ENCODE assay signal across 8 cellular contexts in genomic region chr16:2205104-2205966, GRCh38. TPM values are rescaled to one million over a fixed set of nuclear protein-coding genes. Genes with fewer than 3 reads are reported as not detected.
DNase-seq lines count a peak whose midpoint lies in the region; ATAC-seq and TF ChIP-seq lines count a peak whose summit lies in the region.

Gene MLST8, plus strand, starts transcription at chr16:2205454. Its CDS starts 632 bp downstream, at chr16:2206086.

- no peaks in the 10 kb centered on the region for H3K27me3 ChIP-seq in WERI-Rb-1 (ENCODE audit: insufficient read depth, low read depth, severe bottlenecking)
- no peaks in the 10 kb centered on the region for H3K27me3 ChIP-seq in breast epithelium

- DNase-seq in NCI-H2107 treated with DMSO at 0.1 percent for 48 hours (lab: John Stamatoyannopoulos, UW; ENCODE audit: unreplicated experiment) (peak; percentile 24), WERI-Rb-1 (peak; percentile 77), breast epithelium (ENCODE audit: low spot score in 2 of 2) (peak; percentile 76 to 84), immature natural killer cell (peak; percentile 96 to 98 (median 98)), smooth muscle cell of the brain vasculature (ENCODE audit: low read depth, low spot score) (peak; percentile 72)

- peak; percentile 50 for TF ChIP-seq POLR2A in breast epithelium (IDR thresholded peaks at IDR 0.05)

- H3K9me3 Mint-ChIP-seq in immature natural killer cell, result no peaks in the 10 kb centered on the region

- peak within 1 kb of the TSS; percentile 79 to 86 (median 79) for H3K4me3 Mint-ChIP-seq in immature natural killer cell

- H3K36me3 ChIP-seq in WERI-Rb-1 (peaks cover 42% of the 10 kb centered on the region), breast epithelium (no peaks in the 10 kb centered on the region)

- TF ChIP-seq CTCF in 22Rv1 (IDR thresholded peaks at IDR 0.05), result 0 out of 2 replicates have a peak, but pooled peaks have one; percentile 22
- no peak for TF ChIP-seq CTCF in WERI-Rb-1 (IDR thresholded peaks at IDR 0.05; ENCODE audit: low read depth, low read length)
- peak in 1 of 3 donors; percentile 11 for TF ChIP-seq CTCF in breast epithelium (IDR thresholded peaks at IDR 0.05)

- peak; percentile 45 for ATAC-seq in GM18499 (IDR thresholded peaks at IDR 0.05; ENCODE audit: insufficient read depth, unreplicated experiment)
- ATAC-seq in HG02943 (IDR thresholded peaks at IDR 0.05; ENCODE audit: low read depth, unreplicated experiment), result peak; percentile 75

- H3K27ac ChIP-seq in 22Rv1, result peak within 1 kb of the TSS; percentile 85
- peak within 1 kb of the TSS; percentile 99 for H3K27ac ChIP-seq in WERI-Rb-1
- H3K27ac ChIP-seq in breast epithelium, result peak within 1 kb of the TSS; percentile 91 to 99

- H3K4me3 ChIP-seq in WERI-Rb-1 (ENCODE audit: low read depth, low read length), result peak within 1 kb of the TSS; percentile 73
- peak within 1 kb of the TSS; percentile 62 to 80 (median 79) for H3K4me3 ChIP-seq in breast epithelium

- peaks cover 0 to 6% (median 6%) of the 10 kb centered on the region in 3 donors for H3K36me3 Mint-ChIP-seq in immature natural killer cell

- peak within 1 kb of the TSS; percentile 44 to 89 (median 81) for H3K27ac Mint-ChIP-seq in immature natural killer cell

- peaks cover 19 to 21% of the 10 kb centered on the region in 2 donors for H3K4me1 Mint-ChIP-seq in immature natural killer cell

- H3K9me3 ChIP-seq in WERI-Rb-1 (ENCODE audit: severe bottlenecking) (no peaks in the 10 kb centered on the region), breast epithelium (no peaks in the 10 kb centered on the region)

- peaks cover 7 to 11% (median 11%) of the 10 kb centered on the region in 3 donors for H3K27me3 Mint-ChIP-seq in immature natural killer cell (ENCODE audit: low read depth in 3 of 3)

- H3K4me1 ChIP-seq in breast epithelium, result peaks cover 8 to 10% of the 10 kb centered on the region in 2 donors

- intact Hi-C loops in breast epithelium (cut with DNase I; ENCODE audit: low total_unique reads), result no loop called here

RNA-seq across cellular contexts. Expression of gene MLST8, which starts in this region (rescaled TPM):
- 10 to 100 TPM; 42.7 to 48.1 (median 46.5) TPM for total RNA-seq in breast epithelium
- 10 to 100 TPM; 22.5 to 39.1 (median 36.9) TPM for polyA plus RNA-seq in immature natural killer cell

Comparison
In these comparisons a context has a peak if more than half of its experiments do, and no peak if none do; other contexts are left out.
1. Peak in every context shown above with its lines: DNase-seq, ATAC-seq, H3K4me3 ChIP-seq and H3K27ac ChIP-seq.
2. DNase-seq: peak in every context shown above with its lines; median percentile 98 in immature natural killer cell; 80 in breast epithelium; 77 in WERI-Rb-1; 72 in smooth muscle cell of the brain vasculature; 24 in NCI-H2107 treated with DMSO at 0.1 percent for 48 hours.